1 cellular context compared by ENCODE assay signal in genomic region chr7:32427769-32428291, GRCh38.
TF ChIP-seq lines count a peak whose summit lies in the region.

No MANE protein-coding gene starts in this region.

TF ChIP-seq in HepG2, 621 proteins besides CTCF, POLR2A, EP300 and RAD21 (continued from another document and continues in another):
- TF ChIP-seq PAXIP1 (CRISPR knock-in tag; conservative IDR thresholded peaks at IDR 0.05) (no peak), SRSF4 (IDR thresholded peaks at IDR 0.05; ENCODE audit: low read depth, low read length, poor library complexity, severe bottlenecking) (no peak), ZNF501 (CRISPR knock-in tag; IDR thresholded peaks at IDR 0.05) (0 out of 2 replicates have a peak, but pooled peaks have one; percentile 26), HDAC2 (CRISPR knock-in tag; IDR thresholded peaks at IDR 0.05) (peak; percentile 84), KMT2B (CRISPR knock-in tag; IDR thresholded peaks at IDR 0.05) (peak; percentile 56; the same call in 1 of the 2 replicates), KIAA2018 (CRISPR knock-in tag; IDR thresholded peaks at IDR 0.05; ENCODE audit: borderline replicate concordance) (no peak), ZNF138 (CRISPR knock-in tag; IDR thresholded peaks at IDR 0.05; ENCODE audit: low read depth) (peak; percentile 93), HMGXB4 (CRISPR knock-in tag; IDR thresholded peaks at IDR 0.05; ENCODE audit: borderline replicate concordance in 1 of 2, low read depth in 1 of 2) (peak in 1 of 2 experiments; percentile 71; a peak in 1 of 4 replicates), ZNF780A (CRISPR knock-in tag; IDR thresholded peaks at IDR 0.05) (peak; percentile 91), ZMAT5 (CRISPR knock-in tag; IDR thresholded peaks at IDR 0.05; ENCODE audit: borderline replicate concordance, low read depth) (no peak), MTA3 (CRISPR knock-in tag; IDR thresholded peaks at IDR 0.05) (no peak), PBX3 (CRISPR knock-in tag; IDR thresholded peaks at IDR 0.05; ENCODE audit: borderline replicate concordance) (0 out of 2 replicates have a peak, but pooled peaks have one; percentile 74), ZBTB1 (CRISPR knock-in tag; IDR thresholded peaks at IDR 0.05; ENCODE audit: borderline replicate concordance) (no peak), CENPX (CRISPR knock-in tag; IDR thresholded peaks at IDR 0.05) (no peak), ZNF121 (CRISPR knock-in tag; IDR thresholded peaks at IDR 0.05) (no peak), ZNF790 (CRISPR knock-in tag; IDR thresholded peaks at IDR 0.05; ENCODE audit: borderline replicate concordance) (peak; percentile 77; the same call in 1 of the 2 replicates), ZNF773 (CRISPR knock-in tag; IDR thresholded peaks at IDR 0.05; ENCODE audit: borderline replicate concordance) (peak; percentile 84; the same call in 1 of the 2 replicates), ATF3 (CRISPR knock-in tag; IDR thresholded peaks at IDR 0.05) (peak; percentile 85), CCDC6 (CRISPR knock-in tag; IDR thresholded peaks at IDR 0.05) (peak; percentile 45; the same call in 1 of the 2 replicates), CC2D1A (CRISPR knock-in tag; IDR thresholded peaks at IDR 0.05) (no peak), ZNF567 (CRISPR knock-in tag; IDR thresholded peaks at IDR 0.05; ENCODE audit: borderline replicate concordance) (no peak), SNAPC5 (CRISPR knock-in tag; IDR thresholded peaks at IDR 0.05; ENCODE audit: borderline replicate concordance) (0 out of 2 replicates have a peak, but pooled peaks have one; percentile 37), SOX5 (CRISPR knock-in tag; IDR thresholded peaks at IDR 0.05; ENCODE audit: borderline replicate concordance) (peak; percentile 54; the same call in 1 of the 2 replicates), ZNF619 (CRISPR knock-in tag; IDR thresholded peaks at IDR 0.05) (no peak), ZBTB3 (CRISPR knock-in tag; IDR thresholded peaks at IDR 0.05; ENCODE audit: borderline replicate concordance, low read depth) (no peak), ZNF83 (CRISPR knock-in tag; IDR thresholded peaks at IDR 0.05; ENCODE audit: borderline replicate concordance) (no peak), FIP1L1 (IDR thresholded peaks at IDR 0.05; ENCODE audit: borderline replicate concordance, insufficient read depth, low read depth, low read length) (no peak), PAWR (CRISPR knock-in tag; IDR thresholded peaks at IDR 0.05; ENCODE audit: borderline replicate concordance) (no peak), FOXP1 (IDR thresholded peaks at IDR 0.05) (no peak), FOXP1 (CRISPR knock-in tag; IDR thresholded peaks at IDR 0.05) (no peak), IRF9 (CRISPR knock-in tag; IDR thresholded peaks at IDR 0.05; ENCODE audit: borderline replicate concordance) (0 out of 2 replicates have a peak, but pooled peaks have one; percentile 47), HOXA7 (CRISPR knock-in tag; IDR thresholded peaks at IDR 0.05) (peak; percentile 65; the same call in 1 of the 2 replicates), PLSCR1 (CRISPR knock-in tag; IDR thresholded peaks at IDR 0.05; ENCODE audit: borderline replicate concordance) (no peak), WIZ (CRISPR knock-in tag; IDR thresholded peaks at IDR 0.05) (peak; percentile 99), REXO4 (CRISPR knock-in tag; IDR thresholded peaks at IDR 0.05; ENCODE audit: borderline replicate concordance) (no peak), NR2F6 (IDR thresholded peaks at IDR 0.05) (no peak), NR2F6 (CRISPR knock-in tag; IDR thresholded peaks at IDR 0.05) (peak; percentile 45; the same call in 1 of the 2 replicates), MEIS1 (CRISPR knock-in tag; IDR thresholded peaks at IDR 0.05; ENCODE audit: borderline replicate concordance) (peak; percentile 26; the same call in 1 of the 2 replicates), CERS6 (CRISPR knock-in tag; IDR thresholded peaks at IDR 0.05) (no peak), ZNF883 (CRISPR knock-in tag; IDR thresholded peaks at IDR 0.05; ENCODE audit: not compliant biosample characterization) (peak; percentile 84), ISX (CRISPR knock-in tag; conservative IDR thresholded peaks at IDR 0.05) (peak; percentile 94; the same call in 1 of the 2 replicates), ZNF878 (CRISPR knock-in tag; IDR thresholded peaks at IDR 0.05) (no peak), SMARCE1 (IDR thresholded peaks at IDR 0.05; ENCODE audit: borderline replicate concordance) (no peak), NCOA2 (CRISPR knock-in tag; IDR thresholded peaks at IDR 0.05) (peak; percentile 67), ZNF205 (CRISPR knock-in tag; IDR thresholded peaks at IDR 0.05) (peak; percentile 50; the same call in 1 of the 2 replicates), GTF2F1 (IDR thresholded peaks at IDR 0.05; ENCODE audit: low read length) (no peak)
